In genomic region chrX:11397680-11398079, GRCh38 we compare ENCODE assay signal across 17 cellular contexts.
DNase-seq lines count a peak whose midpoint lies in the region; ATAC-seq and TF ChIP-seq lines count a peak whose summit lies in the region.
"Had no signal": no experiment of that assay in that cellular context is flagged by ENCODE, and none has a peak within 500 bp of the region (broad histone marks: within the 10 kb centered on the region; RNA-seq: fewer than 3 reads in every experiment).

No MANE protein-coding gene starts in this region.

- 83 to 93% methylated on average over 2 of the region's 2 CpGs for whole genome bisulfite sequencing in thyroid gland, 2 donors

- no peak for TF ChIP-seq POLR2A in thyroid gland (IDR thresholded peaks at IDR 0.05)

- H3K27me3 ChIP-seq in A673 (replicated peaks; ENCODE audit: insufficient read depth, low read depth, low read length, poor library complexity): peaks cover 2% of the 10 kb centered on the region
- H3K27me3 ChIP-seq in thyroid gland: no peaks in the 10 kb centered on the region
- H3K27me3 ChIP-seq: tibial nerve had no signal

- intact Hi-C loops in A673 (cut with micrococcal nuclease; ENCODE audit: unreplicated experiment): no loop called here
- intact Hi-C loops in thyroid gland (cut with DNase I): no loop called here

- H3K4me3 ChIP-seq in A673 (ENCODE audit: low read depth, low read length, poor library complexity, severe bottlenecking): no peak overlapping the region
- no peak overlapping the region for H3K4me3 ChIP-seq in thyroid gland (replicated peaks in 1 of 3)
- H3K4me3 ChIP-seq: BLaER1, tibial nerve had no signal

- CTCF ChIA-PET in A673 (lab: Charles Lee): no interaction called here

- H3K9me3 ChIP-seq in A673 (ENCODE audit: low read depth, low read length, poor library complexity, severe bottlenecking) (no peaks in the 10 kb centered on the region), thyroid gland (no peaks in the 10 kb centered on the region)
- H3K9me3 ChIP-seq: BLaER1, tibial nerve had no signal

- ATAC-seq in GM19025 (IDR thresholded peaks at IDR 0.05; ENCODE audit: low read depth, unreplicated experiment) (peak; percentile 87), GM21723 (IDR thresholded peaks at IDR 0.05; ENCODE audit: unreplicated experiment) (peak; percentile 90), HG03108 (IDR thresholded peaks at IDR 0.05; ENCODE audit: unreplicated experiment) (peak; percentile 87)

- no TSS peak for BruUV-seq in A673 (replicated peaks; lab: Mats Ljungman, UMichigan)

- POLR2A ChIA-PET in A673 (lab: Charles Lee; ENCODE audit: low non-redundant PET): no interaction called here

- H3K36me3 ChIP-seq in A673 (ENCODE audit: insufficient read depth, low read length, poor library complexity, severe bottlenecking): no peaks in the 10 kb centered on the region
- no peaks in the 10 kb centered on the region for H3K36me3 ChIP-seq in thyroid gland
- H3K36me3 ChIP-seq: BLaER1, tibial nerve had no signal

- DNase-seq in iPS-NIHi7 (ENCODE audit: extremely low spot score) (no peak), A673 (ENCODE audit: low spot score) (no peak), thyroid gland (no peak), DMS 273 treated with DMSO at 0.1 percent for 48 hours (lab: John Stamatoyannopoulos, UW) (no peak)
- DNase-seq: hippocampal formation, KBM-7, NCI-H1092 treated with DMSO at 0.1 percent for 48 hours, occipital lobe, RPMI8226 had no signal

- TF ChIP-seq CTCF in C4-2B (conservative IDR thresholded peaks at IDR 0.05): no peak
- no peak for TF ChIP-seq CTCF in A673 (conservative IDR thresholded peaks at IDR 0.05; ENCODE audit: low read depth, low read length)
- TF ChIP-seq CTCF in thyroid gland (IDR thresholded peaks at IDR 0.05): no peak

- H3K4me1 ChIP-seq in A673 (ENCODE audit: insufficient read depth, low read length, poor library complexity, severe bottlenecking): no peaks in the 10 kb centered on the region
- peaks cover 9 to 18% of the 10 kb centered on the region in 2 donors for H3K4me1 ChIP-seq in thyroid gland
- H3K4me1 ChIP-seq: BLaER1, tibial nerve had no signal

- H3K27ac ChIP-seq in C4-2B (0 out of 2 replicates have a peak overlapping the region, but pooled peaks have one; percentile 33), A673 (ENCODE audit: low read depth, low read length, poor library complexity, severe bottlenecking) (no peak overlapping the region), thyroid gland (no peak overlapping the region)
- H3K27ac ChIP-seq: 22Rv1, BLaER1, HL-60, tibial nerve had no signal
